Comparison of ENCODE assay signal across 9 cellular contexts in genomic region chr4:47839259-47839658, GRCh38.
DNase-seq lines count a peak whose midpoint lies in the region; ATAC-seq, FAIRE-seq and TF ChIP-seq lines count a peak whose summit lies in the region.
"Had no signal": no experiment of that assay in that cellular context is flagged by ENCODE, and none has a peak within 500 bp of the region (broad histone marks: within the 10 kb centered on the region; RNA-seq: fewer than 3 reads in every experiment).

No MANE protein-coding gene starts in this region.

- ATAC-seq in GM18498 (IDR thresholded peaks at IDR 0.05; ENCODE audit: unreplicated experiment) (peak; percentile 59), HG02759 (IDR thresholded peaks at IDR 0.05; ENCODE audit: unreplicated experiment) (peak; percentile 44)

- H3K36me3 ChIP-seq in ACC112 (ENCODE audit: insufficient read depth, low read length) (no peaks in the 10 kb centered on the region; the same call in none of the 2 replicates), OCI-LY3 (replicated peaks; ENCODE audit: low read depth, low read length) (peaks cover 22% of the 10 kb centered on the region)

- no peaks in the 10 kb centered on the region for H3K27me3 ChIP-seq in ACC112 (ENCODE audit: insufficient read depth, low read length)
- no peaks in the 10 kb centered on the region for H3K27me3 ChIP-seq in OCI-LY3 (ENCODE audit: low read depth, low read length)

- no peak for FAIRE-seq in HTR-8/SVneo (lab: Jason Lieb, UNC)

- DNase-seq in epithelial cell of esophagus (ENCODE audit: low read depth) (peak; percentile 34), smooth muscle cell of the brain vasculature (ENCODE audit: low read depth, low spot score) (peak; percentile 39), NCI-H1105 (lab: John Stamatoyannopoulos, UW) (no peak), HTR-8/SVneo (ENCODE audit: insufficient read length, low spot score) (no peak)

- H3K9ac ChIP-seq in OCI-LY3 (ENCODE audit: low read length): no peak overlapping the region

- peak; percentile 64 for TF ChIP-seq CTCF in OCI-LY3 (IDR thresholded peaks at IDR 0.05; ENCODE audit: low read depth, low read length)
- TF ChIP-seq CTCF in epithelial cell of esophagus (IDR thresholded peaks at IDR 0.05; ENCODE audit: insufficient read depth, low read depth, low read length, missing control alignments): peak; percentile 37

- H4K20me1 ChIP-seq in OCI-LY3 (ENCODE audit: insufficient read depth, low read length): peaks cover 10% of the 10 kb centered on the region; the same call in 1 of the 2 replicates

- no peaks in the 10 kb centered on the region for H3K79me2 ChIP-seq in ACC112 (ENCODE audit: control insufficient read depth, insufficient read depth, low read length, unreplicated experiment)
- no peaks in the 10 kb centered on the region for H3K79me2 ChIP-seq in OCI-LY3 (ENCODE audit: low read length)

- H3K9me3 ChIP-seq in OCI-LY3 (ENCODE audit: insufficient read depth, low read length): no peaks in the 10 kb centered on the region

- H2AFZ ChIP-seq in ACC112 (ENCODE audit: low read length, unreplicated experiment): peak overlapping the region; percentile 31
- H2AFZ ChIP-seq in OCI-LY3 (ENCODE audit: low read depth, low read length): no peak overlapping the region

- H3K4me2 ChIP-seq in OCI-LY3 (ENCODE audit: low read length): peak overlapping the region; percentile 42

- H3K4me1 ChIP-seq in ACC112 (ENCODE audit: control insufficient read depth, insufficient read depth, low read length, unreplicated experiment) (peaks cover 38% of the 10 kb centered on the region), OCI-LY3 (ENCODE audit: low read length) (peaks cover 37% of the 10 kb centered on the region)

- no peak overlapping the region for H3K4me3 ChIP-seq in ACC112 (ENCODE audit: low read depth, low read length)
- H3K4me3 ChIP-seq in OCI-LY3 (ENCODE audit: low read length): no peak overlapping the region
- no peak overlapping the region for H3K4me3 ChIP-seq in epithelial cell of esophagus (ENCODE audit: low read length)

- peak overlapping the region; percentile 79 for H3K27ac ChIP-seq in ACC112 (ENCODE audit: low read depth, low read length)
- peak overlapping the region; percentile 41 for H3K27ac ChIP-seq in OCI-LY3 (ENCODE audit: low read length)
- H3K27ac ChIP-seq: HL-60 had no signal

Comparison
In these comparisons a context has a peak if more than half of its experiments do, and no peak if none do; other contexts are left out.
1. DNase-seq: peak in epithelial cell of esophagus (single experiment) and smooth muscle cell of the brain vasculature (single experiment); none in NCI-H1105 (single experiment) and HTR-8/SVneo (single experiment).